In genomic region chr21:46559291-46559983, GRCh38 we compare ENCODE assay signal across 1 cellular context.
TF ChIP-seq lines count a peak whose summit lies in the region.

No MANE protein-coding gene starts in this region.

TF ChIP-seq in HepG2, 621 proteins besides CTCF, POLR2A, EP300 and RAD21 (continued from another document and continues in another):
- no peak for TF ChIP-seq CENPBD1 (CRISPR knock-in tag; IDR thresholded peaks at IDR 0.05; ENCODE audit: borderline replicate concordance, low read depth)
- no peak for TF ChIP-seq ATM (IDR thresholded peaks at IDR 0.05; ENCODE audit: borderline replicate concordance)
- TF ChIP-seq FOXO4 (CRISPR knock-in tag; conservative IDR thresholded peaks at IDR 0.05), result no peak
- TF ChIP-seq ERF (CRISPR knock-in tag; IDR thresholded peaks at IDR 0.05), result no peak
- no peak for TF ChIP-seq ZNF567 (CRISPR knock-in tag; IDR thresholded peaks at IDR 0.05; ENCODE audit: borderline replicate concordance)
- no peak for TF ChIP-seq BCLAF1 (IDR thresholded peaks at IDR 0.05)
- TF ChIP-seq ASH2L (IDR thresholded peaks at IDR 0.05; ENCODE audit: insufficient read length, low read depth, low read length), result no peak
- no peak for TF ChIP-seq HOMEZ (CRISPR knock-in tag; IDR thresholded peaks at IDR 0.05; ENCODE audit: low read depth)
- peak; percentile 80 for TF ChIP-seq GATAD2A (CRISPR knock-in tag; IDR thresholded peaks at IDR 0.05)
- TF ChIP-seq ZNF703 (CRISPR knock-in tag; IDR thresholded peaks at IDR 0.05; ENCODE audit: borderline replicate concordance), result no peak
- peak; percentile 59; the same call in 1 of the 2 replicates for TF ChIP-seq THRA (CRISPR knock-in tag; IDR thresholded peaks at IDR 0.05; ENCODE audit: borderline replicate concordance)
- TF ChIP-seq SOX13 (IDR thresholded peaks at IDR 0.05), result no peak
- peak in 1 of 2 experiments; percentile 53; a peak in 1 of 4 replicates for TF ChIP-seq SOX13 (CRISPR knock-in tag; conservative IDR thresholded peaks at IDR 0.05 in 1 of 2, IDR thresholded peaks at IDR 0.05 in 1 of 2)
- peak; percentile 56; the same call in 1 of the 2 replicates for TF ChIP-seq RXRA (CRISPR knock-in tag; IDR thresholded peaks at IDR 0.05)
- peak; percentile 95 for TF ChIP-seq RARA (CRISPR knock-in tag; IDR thresholded peaks at IDR 0.05)
- peak; percentile 32; the same call in 1 of the 2 replicates for TF ChIP-seq FOSL2 (CRISPR knock-in tag; IDR thresholded peaks at IDR 0.05)
- TF ChIP-seq GABPA (IDR thresholded peaks at IDR 0.05; ENCODE audit: low read depth, low read length), result no peak
- peak; percentile 32; the same call in 1 of the 2 replicates for TF ChIP-seq GABPA (CRISPR knock-in tag; IDR thresholded peaks at IDR 0.05; ENCODE audit: low read depth)
- TF ChIP-seq HDAC1 (CRISPR knock-in tag; IDR thresholded peaks at IDR 0.05), result no peak
- TF ChIP-seq ZNF253 (CRISPR knock-in tag; IDR thresholded peaks at IDR 0.05; ENCODE audit: borderline replicate concordance), result no peak
- TF ChIP-seq ZNF281 (CRISPR knock-in tag; IDR thresholded peaks at IDR 0.05; ENCODE audit: borderline replicate concordance), result peak; percentile 69; the same call in 1 of the 2 replicates
- TF ChIP-seq ISL2 (CRISPR knock-in tag; IDR thresholded peaks at IDR 0.05), result no peak
- TF ChIP-seq TEAD3 (CRISPR knock-in tag; optimal IDR thresholded peaks at IDR 0.05; ENCODE audit: borderline replicate concordance), result peak; percentile 15
- peak; percentile 58; the same call in 1 of the 2 replicates for TF ChIP-seq NR2F2 (IDR thresholded peaks at IDR 0.05; ENCODE audit: borderline replicate concordance, low read depth)
- TF ChIP-seq ZHX1 (CRISPR knock-in tag; IDR thresholded peaks at IDR 0.05; ENCODE audit: low read depth), result no peak
- TF ChIP-seq ZNF576 (CRISPR knock-in tag; IDR thresholded peaks at IDR 0.05), result no peak
- no peak for TF ChIP-seq THYN1 (CRISPR knock-in tag; IDR thresholded peaks at IDR 0.05; ENCODE audit: borderline replicate concordance, low read depth)
- TF ChIP-seq SKIL (CRISPR knock-in tag; IDR thresholded peaks at IDR 0.05; ENCODE audit: borderline replicate concordance), result peak; percentile 66; the same call in 1 of the 2 replicates
- TF ChIP-seq TARDBP (CRISPR knock-in tag; IDR thresholded peaks at IDR 0.05), result no peak
- TF ChIP-seq ZGPAT (CRISPR knock-in tag; IDR thresholded peaks at IDR 0.05), result 0 out of 2 replicates have a peak, but pooled peaks have one; percentile 22
- TF ChIP-seq TCF12 (IDR thresholded peaks at IDR 0.05), result no peak
- TF ChIP-seq TCF12 (CRISPR knock-in tag; IDR thresholded peaks at IDR 0.05), result no peak
- no peak for TF ChIP-seq ZNF775 (CRISPR knock-in tag; IDR thresholded peaks at IDR 0.05; ENCODE audit: borderline replicate concordance)
- no peak for TF ChIP-seq KLF12 (CRISPR knock-in tag; IDR thresholded peaks at IDR 0.05; ENCODE audit: borderline replicate concordance)
- TF ChIP-seq ESRRA (CRISPR knock-in tag; IDR thresholded peaks at IDR 0.05; ENCODE audit: low read depth), result peak; percentile 87
- no peak for TF ChIP-seq IKZF1 (IDR thresholded peaks at IDR 0.05)
- TF ChIP-seq MYPOP (CRISPR knock-in tag; IDR thresholded peaks at IDR 0.05), result no peak
- TF ChIP-seq TFDP2 (CRISPR knock-in tag; IDR thresholded peaks at IDR 0.05), result no peak
